ENCODE assay signal across 13 cellular contexts in genomic region chr20:1373614-1374013, GRCh38. TPM values are rescaled to one million over a fixed set of nuclear protein-coding genes. Genes with fewer than 3 reads are reported as not detected.
A peak's percentile ranks its signal among the peaks of the same experiment; 100 is the strongest.
DNase-seq lines count a peak whose midpoint lies in the region; ATAC-seq and TF ChIP-seq lines count a peak whose summit lies in the region.
"Had no signal": no experiment of that assay in that cellular context is flagged by ENCODE, and none has a peak within 500 bp of the region (broad histone marks: within the 10 kb centered on the region; RNA-seq: fewer than 3 reads in every experiment).

No MANE protein-coding gene starts in this region.

- H3K4me1 Mint-ChIP-seq in dendritic cell treated with granulocyte-macrophage colony-stimulating factor and Interleukin-4, amounts not matched to agents 40 ng/mL and 50 ng/mL, for 4 days (ENCODE audit: low read depth), result peaks cover 94% of the 10 kb centered on the region
- peaks cover 29% of the 10 kb centered on the region for H3K4me1 Mint-ChIP-seq in memory B cell

- intact Hi-C loops in heart left ventricle (cut with DNase I) (loop anchor here in 4 of 10 donors (5.0 kb wide), 3 partner anchors 36 to 46 kb away; partner anchors contain the start of gene SDCBP2 (in 2 of the 4)), left cardiac atrium (cut with DNase I) (no loop called here)
- intact Hi-C loops in dendritic cell treated with granulocyte-macrophage colony-stimulating factor and Interleukin-4, amounts not matched to agents 40 ng/mL and 50 ng/mL, for 4 days (cut with micrococcal nuclease), result no loop called here

- peak overlapping the region; percentile 7 for H3K4me3 Mint-ChIP-seq in dendritic cell treated with granulocyte-macrophage colony-stimulating factor and Interleukin-4, amounts not matched to agents 40 ng/mL and 50 ng/mL, for 4 days
- H3K4me3 Mint-ChIP-seq in memory B cell, result no peak overlapping the region

- no peak for ATAC-seq in heart left ventricle
- ATAC-seq in left cardiac atrium, result no peak
- no peak for ATAC-seq in memory B cell (ENCODE audit: low read depth)
- ATAC-seq in HG03354 (IDR thresholded peaks at IDR 0.05; ENCODE audit: poor library complexity, severe bottlenecking, unreplicated experiment), result no peak
- no peak for ATAC-seq in GM21367 (IDR thresholded peaks at IDR 0.05; ENCODE audit: unreplicated experiment)

- H3K4me3 ChIP-seq in heart left ventricle, result no peak overlapping the region
- H3K4me3 ChIP-seq: HAP-1 had no signal

- H3K9me3 Mint-ChIP-seq in dendritic cell treated with granulocyte-macrophage colony-stimulating factor and Interleukin-4, amounts not matched to agents 40 ng/mL and 50 ng/mL, for 4 days, result no peaks in the 10 kb centered on the region
- H3K9me3 Mint-ChIP-seq in memory B cell, result no peaks in the 10 kb centered on the region

- H3K36me3 Mint-ChIP-seq in dendritic cell treated with granulocyte-macrophage colony-stimulating factor and Interleukin-4, amounts not matched to agents 40 ng/mL and 50 ng/mL, for 4 days (ENCODE audit: low read depth), result peaks cover 86% of the 10 kb centered on the region
- peaks cover 14% of the 10 kb centered on the region for H3K36me3 Mint-ChIP-seq in memory B cell

- H3K27ac ChIP-seq in heart left ventricle, result peak overlapping the region; percentile 35 to 77 (median 60)

- 15 to 30% (median 20%) methylated on average over 4 of the region's 4 CpGs for WGBS in heart left ventricle, 4 donors

- H3K36me3 ChIP-seq in heart left ventricle, result peaks cover 0 to 69% (median 38%) of the 10 kb centered on the region in 9 donors

- no peak for TF ChIP-seq POLR2A in heart left ventricle (IDR thresholded peaks at IDR 0.05)

- H3K4me1 ChIP-seq in heart left ventricle, result peaks cover 8 to 90% (median 74%) of the 10 kb centered on the region in 12 donors

- no peaks in the 10 kb centered on the region for H3K27me3 ChIP-seq in heart left ventricle

- no peak for TF ChIP-seq CTCF in heart left ventricle (IDR thresholded peaks at IDR 0.05)

- H3K9me3 ChIP-seq in heart left ventricle, result no peaks in the 10 kb centered on the region
- H3K9me3 ChIP-seq: HAP-1 had no signal

- DNase-seq in heart left ventricle (no peak), left cardiac atrium (no peak), memory B cell (ENCODE audit: low spot score in 2 of 2) (no peak), superior temporal gyrus (ENCODE audit: extremely low spot score) (peak; percentile 96), NCI-H510A (lab: John Stamatoyannopoulos, UW) (no peak)
- DNase-seq: activated CD8-positive, alpha-beta memory T cell treated with anti-CD3 and anti-CD28 coated beads for 24 hours; amniotic stem cell; NCI-H1105; NCI-H226 had no signal

- peak overlapping the region; percentile 56 for H3K27ac Mint-ChIP-seq in dendritic cell treated with granulocyte-macrophage colony-stimulating factor and Interleukin-4, amounts not matched to agents 40 ng/mL and 50 ng/mL, for 4 days
- peak overlapping the region; percentile 53 for H3K27ac Mint-ChIP-seq in memory B cell

- H3K27me3 Mint-ChIP-seq in dendritic cell treated with granulocyte-macrophage colony-stimulating factor and Interleukin-4, amounts not matched to agents 40 ng/mL and 50 ng/mL, for 4 days, result no peaks in the 10 kb centered on the region
- no peaks in the 10 kb centered on the region for H3K27me3 Mint-ChIP-seq in memory B cell

RNA-seq across cellular contexts. Expression of gene FKBP1A, which starts 19.2 kb away (rescaled TPM):
- 100 to 1,000 TPM in 8 of 9 donors, 10 to 100 TPM in 1; 71.3 to 316 (median 144) TPM for total RNA-seq in heart left ventricle
- polyA plus RNA-seq in heart left ventricle, result 100 to 1,000 TPM in 1 of 2 donors, 10 to 100 TPM in 1; 89.6 to 401 TPM
- 100 to 1,000 TPM; 154 to 214 TPM for total RNA-seq in left cardiac atrium

RNA-seq across cellular contexts. Expression of gene SDCBP2, which starts 44.7 kb away (rescaled TPM):
- total RNA-seq in heart left ventricle (1 to 10 TPM in 8 of 9 donors, under 1 TPM in 1; 0.65 to 4.2 (median 2.1) TPM), left cardiac atrium (1 to 10 TPM; 1.4 to 4.4 TPM)
- 1 to 10 TPM; 1.8 to 3.6 TPM for polyA plus RNA-seq in heart left ventricle
